ENCODE assay signal across 23 cellular contexts in the genomic region with DNA sequence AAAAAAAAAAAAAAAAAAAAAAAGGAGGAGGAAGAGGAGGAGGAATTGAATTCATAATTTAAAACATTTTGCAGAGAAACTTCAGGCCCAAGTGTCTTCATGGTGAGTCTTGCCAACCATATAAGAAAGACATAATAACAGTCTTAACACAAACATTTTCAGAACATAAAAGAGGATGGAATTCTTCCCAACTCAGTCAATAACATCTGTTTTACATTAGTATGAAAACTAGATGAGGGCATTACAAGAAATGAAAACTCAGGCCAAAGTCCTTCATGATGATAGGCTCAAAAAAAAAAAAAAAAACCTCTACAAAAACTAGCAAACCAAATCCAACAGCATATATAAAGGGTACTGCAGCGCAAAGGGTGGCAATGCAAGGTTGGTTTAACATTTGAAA.
"Had no signal": no experiment of that assay in that cellular context is flagged by ENCODE, and none has a peak within 500 bp of the region (broad histone marks: within the 10 kb centered on the region; RNA-seq: fewer than 3 reads in every experiment).

No MANE protein-coding gene starts in this region.

- DNase-seq: activated CD4-positive, alpha-beta memory T cell treated with anti-CD3 and anti-CD28 coated beads, Interleukin-2, amount 10 ng/mL, durations not matched to agents 7 days and 5 days; activated CD4-positive, alpha-beta T cell treated with anti-CD3 and anti-CD28 coated beads for 48 hours; activated CD4-positive, CD25-positive, alpha-beta regulatory T cell; activated CD8-positive, alpha-beta memory T cell treated with anti-CD3 and anti-CD28 coated beads, Interleukin-2, amount 10 ng/mL, durations not matched to agents 7 days and 5 days; activated naive CD4-positive, alpha-beta T cell; activated naive CD8-positive, alpha-beta T cell treated with anti-CD3 and anti-CD28 coated beads, Interleukin-2, amount 10 ng/mL, durations not matched to agents 7 days and 5 days; cortex of kidney; heart right ventricle; kidney glomerular epithelial cell; left ventricle myocardium inferior; mammary epithelial cell; midbrain; right lobe of liver; small intestine; stimulated activated CD4-positive, alpha-beta T cell treated with anti-CD3 and anti-CD28 coated beads, Interleukin-4, amount 100 ng/mL, for 1 hour; stimulated activated naive B cell treated with anti-CD40 and anti-IgM and Interleukin-4, amounts not matched to agents 10 μg/mL and 1 μg/mL and 100 μg/mL, for 72 hours; T1000; upper lobe of right lung had no signal

- ATAC-seq: activated CD8-positive, alpha-beta memory T cell treated with anti-CD3 and anti-CD28 coated beads, Interleukin-2, amount 10 ng/mL, durations not matched to agents 7 days and 5 days; activated T-helper 17 cell treated with anti-CD3 and anti-CD28 coated beads, Interleukin-2, amount 50 U/mL, for 72 hours; gastroesophageal sphincter; heart right ventricle; right lobe of liver; stimulated activated naive B cell treated with anti-CD40 and anti-IgM and Interleukin-4, amounts not matched to agents 10 μg/mL and 1 μg/mL and 100 μg/mL, for 72 hours; upper lobe of right lung had no signal

- H2AFZ ChIP-seq: parathyroid adenoma had no signal

- H3K27me3 ChIP-seq: breast epithelium, gastroesophageal sphincter, heart right ventricle, right lobe of liver, upper lobe of right lung had no signal

- H3K27me3 Mint-ChIP-seq: activated CD4-positive, alpha-beta memory T cell treated with anti-CD3 and anti-CD28 coated beads, Interleukin-2, amount 10 ng/mL, durations not matched to agents 7 days and 5 days; activated CD8-positive, alpha-beta memory T cell treated with anti-CD3 and anti-CD28 coated beads, Interleukin-2, amount 10 ng/mL, durations not matched to agents 7 days and 5 days; activated T-helper 17 cell treated with anti-CD3 and anti-CD28 coated beads, Interleukin-2, amount 50 U/mL, for 72 hours; stimulated activated naive B cell treated with anti-CD40 and anti-IgM and Interleukin-4, amounts not matched to agents 10 μg/mL and 1 μg/mL and 100 μg/mL, for 72 hours had no signal

- H3K27ac Mint-ChIP-seq: activated CD4-positive, alpha-beta memory T cell treated with anti-CD3 and anti-CD28 coated beads, Interleukin-2, amount 10 ng/mL, durations not matched to agents 7 days and 5 days; activated CD8-positive, alpha-beta memory T cell treated with anti-CD3 and anti-CD28 coated beads, Interleukin-2, amount 10 ng/mL, durations not matched to agents 7 days and 5 days; activated naive CD8-positive, alpha-beta T cell treated with anti-CD3 and anti-CD28 coated beads, Interleukin-2, amount 10 ng/mL, durations not matched to agents 7 days and 5 days; activated T-helper 17 cell treated with anti-CD3 and anti-CD28 coated beads, Interleukin-2, amount 50 U/mL, for 72 hours; nephron; stimulated activated naive B cell treated with anti-CD40 and anti-IgM and Interleukin-4, amounts not matched to agents 10 μg/mL and 1 μg/mL and 100 μg/mL, for 72 hours had no signal

- H3K4me1 Mint-ChIP-seq: activated CD4-positive, alpha-beta memory T cell treated with anti-CD3 and anti-CD28 coated beads, Interleukin-2, amount 10 ng/mL, durations not matched to agents 7 days and 5 days; activated CD8-positive, alpha-beta memory T cell treated with anti-CD3 and anti-CD28 coated beads, Interleukin-2, amount 10 ng/mL, durations not matched to agents 7 days and 5 days; activated naive CD8-positive, alpha-beta T cell treated with anti-CD3 and anti-CD28 coated beads, Interleukin-2, amount 10 ng/mL, durations not matched to agents 7 days and 5 days; activated T-helper 17 cell treated with anti-CD3 and anti-CD28 coated beads, Interleukin-2, amount 50 U/mL, for 72 hours; nephron; stimulated activated naive B cell treated with anti-CD40 and anti-IgM and Interleukin-4, amounts not matched to agents 10 μg/mL and 1 μg/mL and 100 μg/mL, for 72 hours had no signal

- H3K4me1 ChIP-seq: breast epithelium, gastroesophageal sphincter, heart right ventricle, left ventricle myocardium inferior, parathyroid adenoma, upper lobe of right lung had no signal

- H3K27ac ChIP-seq: breast epithelium, gastroesophageal sphincter, heart right ventricle, left ventricle myocardium inferior, parathyroid adenoma, right lobe of liver, upper lobe of right lung had no signal

- H3K4me3 ChIP-seq: breast epithelium, gastroesophageal sphincter, heart right ventricle, left ventricle myocardium inferior, right lobe of liver, upper lobe of right lung had no signal

- H3K9me3 Mint-ChIP-seq: activated naive CD8-positive, alpha-beta T cell treated with anti-CD3 and anti-CD28 coated beads, Interleukin-2, amount 10 ng/mL, durations not matched to agents 7 days and 5 days had no signal

- H3K4me3 Mint-ChIP-seq: activated CD4-positive, alpha-beta memory T cell treated with anti-CD3 and anti-CD28 coated beads, Interleukin-2, amount 10 ng/mL, durations not matched to agents 7 days and 5 days; activated CD8-positive, alpha-beta memory T cell treated with anti-CD3 and anti-CD28 coated beads, Interleukin-2, amount 10 ng/mL, durations not matched to agents 7 days and 5 days; activated naive CD8-positive, alpha-beta T cell treated with anti-CD3 and anti-CD28 coated beads, Interleukin-2, amount 10 ng/mL, durations not matched to agents 7 days and 5 days; activated T-helper 17 cell treated with anti-CD3 and anti-CD28 coated beads, Interleukin-2, amount 50 U/mL, for 72 hours; nephron; stimulated activated naive B cell treated with anti-CD40 and anti-IgM and Interleukin-4, amounts not matched to agents 10 μg/mL and 1 μg/mL and 100 μg/mL, for 72 hours had no signal

- H3K9ac ChIP-seq: parathyroid adenoma had no signal

- H3K79me2 ChIP-seq: parathyroid adenoma had no signal

- H3K36me3 ChIP-seq: breast epithelium, gastroesophageal sphincter, heart right ventricle, left ventricle myocardium inferior, right lobe of liver, upper lobe of right lung had no signal

- H3K9me3 ChIP-seq: breast epithelium, gastroesophageal sphincter, right lobe of liver, upper lobe of right lung had no signal

- H3K36me3 Mint-ChIP-seq: activated CD8-positive, alpha-beta memory T cell treated with anti-CD3 and anti-CD28 coated beads, Interleukin-2, amount 10 ng/mL, durations not matched to agents 7 days and 5 days; activated naive CD8-positive, alpha-beta T cell treated with anti-CD3 and anti-CD28 coated beads, Interleukin-2, amount 10 ng/mL, durations not matched to agents 7 days and 5 days; stimulated activated naive B cell treated with anti-CD40 and anti-IgM and Interleukin-4, amounts not matched to agents 10 μg/mL and 1 μg/mL and 100 μg/mL, for 72 hours had no signal
